In genomic region chr12:51922762-51923505, GRCh38 we compare ENCODE assay signal across 9 cellular contexts. TPM values are rescaled to one million over a fixed set of nuclear protein-coding genes. Genes with fewer than 3 reads are reported as not detected.
DNase-seq lines count a peak whose midpoint lies in the region; ATAC-seq, FAIRE-seq and TF ChIP-seq lines count a peak whose summit lies in the region.
"Had no signal": no experiment of that assay in that cellular context is flagged by ENCODE, and none has a peak within 500 bp of the region (broad histone marks: within the 10 kb centered on the region; RNA-seq: fewer than 3 reads in every experiment).

No MANE protein-coding gene starts in this region.

- H3K4me1 ChIP-seq in MM.1S (ENCODE audit: low read length) (peaks cover 5% of the 10 kb centered on the region), colonic mucosa (peaks cover 10% of the 10 kb centered on the region), upper lobe of left lung (peaks cover 45 to 59% (median 50%) of the 10 kb centered on the region in 4 donors)
- no peaks in the 10 kb centered on the region for H3K4me1 ChIP-seq in CD8-positive, alpha-beta memory T cell (ENCODE audit: insufficient read depth, low read length)

- CTCF ChIA-PET in CD8-positive, alpha-beta memory T cell (lab: Charles Lee): interaction anchor here (0.8 to 2.7 kb wide), 14 partner anchors 11 to 302 kb away, joined by 3 to 15 read pairs (median 3); partner anchors contain the start of gene ACVRL1

- no peaks in the 10 kb centered on the region for H3K9me3 ChIP-seq in MM.1S (replicated peaks; ENCODE audit: insufficient read depth, low read length)
- H3K9me3 ChIP-seq in colonic mucosa: no peaks in the 10 kb centered on the region
- H3K9me3 ChIP-seq in upper lobe of left lung: no peaks in the 10 kb centered on the region
- H3K9me3 ChIP-seq in CD8-positive, alpha-beta memory T cell (ENCODE audit: low read length): no peaks in the 10 kb centered on the region

- H3K27me3 ChIP-seq in MM.1S (replicated peaks; ENCODE audit: insufficient read depth, low read length): no peaks in the 10 kb centered on the region
- H3K27me3 ChIP-seq in colonic mucosa: no peaks in the 10 kb centered on the region
- H3K27me3 ChIP-seq in upper lobe of left lung: no peaks in the 10 kb centered on the region
- H3K27me3 ChIP-seq in CD8-positive, alpha-beta memory T cell (ENCODE audit: insufficient read depth, low read length, poor library complexity, severe bottlenecking): no peaks in the 10 kb centered on the region

- H3F3A ChIP-seq in MM.1S (ENCODE audit: insufficient read depth, low read length): no peaks in the 10 kb centered on the region

- FAIRE-seq in GM19239 (lab: Jason Lieb, UNC): no peak

- no peak overlapping the region for H3K27ac Mint-ChIP-seq in CD8-positive, alpha-beta memory T cell

- no peak for DNase-seq in MM.1S
- DNase-seq in colonic mucosa: peak; percentile 65
- DNase-seq in medulla oblongata (ENCODE audit: extremely low spot score): peak; percentile 85
- DNase-seq in upper lobe of left lung: peak in 1 of 2 donors; percentile 74
- DNase-seq in NCI-H2196 treated with DMSO at 0.1 percent for 48 hours (lab: John Stamatoyannopoulos, UW; ENCODE audit: unreplicated experiment): no peak
- DNase-seq in GM19239 (ENCODE audit: insufficient read length, low spot score): no peak
- no peak for DNase-seq in CD8-positive, alpha-beta memory T cell
- DNase-seq: foreskin melanocyte had no signal

- H3K9ac ChIP-seq in MM.1S (ENCODE audit: low read length) (no peak overlapping the region), colonic mucosa (ENCODE audit: low read depth in 2 of 2, low read length in 2 of 2) (peak overlapping the region; percentile 42 to 53)

- no peaks in the 10 kb centered on the region for H3K79me2 ChIP-seq in MM.1S (ENCODE audit: low read length)

- H3K27ac ChIP-seq in MM.1S (ENCODE audit: low read length): no peak overlapping the region
- peak overlapping the region; percentile 64 for H3K27ac ChIP-seq in colonic mucosa
- H3K27ac ChIP-seq in upper lobe of left lung: peak overlapping the region; percentile 59 to 82 (median 76)
- H3K27ac ChIP-seq in CD8-positive, alpha-beta memory T cell (ENCODE audit: low read depth, low read length): no peak overlapping the region

- no peaks in the 10 kb centered on the region for H3K36me3 Mint-ChIP-seq in CD8-positive, alpha-beta memory T cell

- no peaks in the 10 kb centered on the region for H3K9me2 ChIP-seq in MM.1S (replicated peaks; ENCODE audit: insufficient read depth, low read length)

- peaks cover 0 to 6% (median 2%) of the 10 kb centered on the region in 3 donors for H3K4me1 Mint-ChIP-seq in CD8-positive, alpha-beta memory T cell

- POLR2A ChIA-PET in CD8-positive, alpha-beta memory T cell (lab: Charles Lee): no interaction called here

- no peaks in the 10 kb centered on the region for H4K20me1 ChIP-seq in MM.1S (ENCODE audit: insufficient read depth, low read length)

- WGBS in upper lobe of left lung, 2 donors: 31 to 39% methylated on average over 9 to 16 of the region's 16 CpGs

- TF ChIP-seq POLR2A in upper lobe of left lung (IDR thresholded peaks at IDR 0.05): peak in 1 of 4 donors; percentile 30

- no peak for TF ChIP-seq EP300 in upper lobe of left lung (IDR thresholded peaks at IDR 0.05)

- ATAC-seq in upper lobe of left lung (ENCODE audit: low FRiP score in 2 of 2): peak in 1 of 2 donors; percentile 86
- no peak for ATAC-seq in HG02623 (IDR thresholded peaks at IDR 0.05; ENCODE audit: unreplicated experiment)

- no peak overlapping the region for H3K4me3 Mint-ChIP-seq in CD8-positive, alpha-beta memory T cell

- no peak for TF ChIP-seq CTCF in MM.1S (IDR thresholded peaks at IDR 0.05; ENCODE audit: low read length)
- TF ChIP-seq CTCF in colonic mucosa (IDR thresholded peaks at IDR 0.05): no peak
- TF ChIP-seq CTCF in upper lobe of left lung (IDR thresholded peaks at IDR 0.05): peak in 2 of 6 experiments; percentile 17 to 26

- H3K36me3 ChIP-seq in MM.1S (replicated peaks; ENCODE audit: insufficient read depth, low read length) (no peaks in the 10 kb centered on the region), colonic mucosa (no peaks in the 10 kb centered on the region), upper lobe of left lung (peaks cover 0 to 28% (median 6%) of the 10 kb centered on the region in 4 donors)
- H3K36me3 ChIP-seq in CD8-positive, alpha-beta memory T cell (ENCODE audit: insufficient read depth, low read length): no peaks in the 10 kb centered on the region

- H3K4me3 ChIP-seq in MM.1S (ENCODE audit: low read length): no peak overlapping the region
- H3K4me3 ChIP-seq in colonic mucosa: no peak overlapping the region
- H3K4me3 ChIP-seq in upper lobe of left lung: peak overlapping the region in 2 of 4 donors; percentile 7 to 18
- H3K4me3 ChIP-seq in CD8-positive, alpha-beta memory T cell (ENCODE audit: low read length): no peak overlapping the region

- no peaks in the 10 kb centered on the region for H3K9me3 Mint-ChIP-seq in CD8-positive, alpha-beta memory T cell

- H2AFZ ChIP-seq in MM.1S (ENCODE audit: low read length): peak overlapping the region; percentile 12; the same call in 1 of the 2 replicates

- peaks cover 0 to 7% of the 10 kb centered on the region in 2 donors for H3K27me3 Mint-ChIP-seq in CD8-positive, alpha-beta memory T cell

- peak overlapping the region; percentile 67; the same call in 1 of the 2 replicates for H3K4me2 ChIP-seq in MM.1S (ENCODE audit: low read depth, low read length)

- intact Hi-C loops in colonic mucosa (cut with DNase I): loop anchor here (1.0 kb wide), 1 partner anchor 28 kb away; no protein-coding TSS in a partner anchor

RNA-seq across cellular contexts. Expression of gene ACVRL1, which starts 15.6 kb away (rescaled TPM):
- total RNA-seq in colonic mucosa (100 to 1,000 TPM; 121 to 162 TPM), upper lobe of left lung (100 to 1,000 TPM in 4 of 6 donors, 10 to 100 TPM in 2; 62.9 to 265 (median 180) TPM)
- under 1 TPM in 1 of 2 experiments, not detected in 1; 0.07 TPM for total RNA-seq in CD8-positive, alpha-beta memory T cell
- not detected for polyA plus RNA-seq in CD8-positive, alpha-beta memory T cell

RNA-seq across cellular contexts. Expression of gene ACVR1B, which starts 28.6 kb away (rescaled TPM):
- 10 to 100 TPM; 56.0 to 63.0 TPM for total RNA-seq in colonic mucosa
- 10 to 100 TPM; 13.0 to 44.9 (median 23.6) TPM for total RNA-seq in upper lobe of left lung
- total RNA-seq in CD8-positive, alpha-beta memory T cell: 1 to 10 TPM; 7.8 to 8.7 TPM
- polyA plus RNA-seq in CD8-positive, alpha-beta memory T cell: 1.3 TPM

RNA-seq across cellular contexts. Expression of gene ANKRD33, which starts 35.0 kb away (rescaled TPM):
- not detected for total RNA-seq in colonic mucosa
- not detected for total RNA-seq in upper lobe of left lung
- total RNA-seq in CD8-positive, alpha-beta memory T cell: not detected
- not detected for polyA plus RNA-seq in CD8-positive, alpha-beta memory T cell

Comparison
In these comparisons a context has a peak if more than half of its experiments do, and no peak if none do; other contexts are left out.
1. DNase-seq: peak in colonic mucosa (single experiment) and medulla oblongata (single experiment); none in MM.1S (single experiment), NCI-H2196 treated with DMSO at 0.1 percent for 48 hours (single experiment), GM19239 (single experiment) and CD8-positive, alpha-beta memory T cell (0 of 5).
2. H3K27ac ChIP-seq: peak in colonic mucosa (single experiment) and upper lobe of left lung (4 of 4); none in MM.1S (single experiment) and CD8-positive, alpha-beta memory T cell (single experiment).
3. RNA of gene ACVRL1, which starts 15.6 kb away (total RNA-seq): 62.9 to 265 TPM in upper lobe of left lung and 121 to 162 TPM in colonic mucosa; 0.07 TPM in CD8-positive, alpha-beta memory T cell; every median in the first group is over 10 times any median in the second.